Comparison of ENCODE assay signal across 19 cellular contexts in genomic region chr11:62482753-62483152, GRCh38.
DNase-seq lines count a peak whose midpoint lies in the region; ATAC-seq, FAIRE-seq and TF ChIP-seq lines count a peak whose summit lies in the region.
"Had no signal": no experiment of that assay in that cellular context is flagged by ENCODE, and none has a peak within 500 bp of the region (broad histone marks: within the 10 kb centered on the region; RNA-seq: fewer than 3 reads in every experiment).

No MANE protein-coding gene starts in this region.

- no peaks in the 10 kb centered on the region for H3K4me1 ChIP-seq in CD8-positive, alpha-beta T cell (ENCODE audit: insufficient read depth, low read length)
- H3K4me1 ChIP-seq in IMR-90 (ENCODE audit: control insufficient read depth, insufficient read depth, low read length) (peaks cover 12% of the 10 kb centered on the region), osteoblast (ENCODE audit: insufficient read depth, low read length) (peaks cover 12% of the 10 kb centered on the region)
- H3K4me1 ChIP-seq: BLaER1 had no signal

- no peak overlapping the region for H2AK5ac ChIP-seq in IMR-90 (ENCODE audit: low read depth, low read length)

- ATAC-seq in CD8-positive, alpha-beta T cell = no peak
- ATAC-seq in IMR-90 (ENCODE audit: low read depth) = no peak
- no peak for ATAC-seq in left ventricle myocardium superior
- ATAC-seq: GM12878 had no signal

- H3K27ac Mint-ChIP-seq in CD8-positive, alpha-beta T cell = peak overlapping the region; percentile 29
- peak overlapping the region; percentile 32 for H3K27ac Mint-ChIP-seq in mesothelial cell of epicardium
- H3K27ac Mint-ChIP-seq: CD14-positive monocyte; CD4-positive, alpha-beta memory T cell had no signal

- no peak for FAIRE-seq in frontal cortex (lab: Jason Lieb, UNC)
- FAIRE-seq: GM12878 had no signal

- no peaks in the 10 kb centered on the region for H3K9me3 Mint-ChIP-seq in CD8-positive, alpha-beta T cell
- H3K9me3 Mint-ChIP-seq in mesothelial cell of epicardium = no peaks in the 10 kb centered on the region
- H3K9me3 Mint-ChIP-seq: CD14-positive monocyte, H9 had no signal

- H3K79me1 ChIP-seq in IMR-90 (ENCODE audit: low read depth in 1 of 2, low read length in 2 of 2) = peaks cover 0 to 4% of the 10 kb centered on the region in 2 experiments; a peak in 1 of 4 replicates

- H3K18ac ChIP-seq in IMR-90 (ENCODE audit: low read depth, low read length) = no peak overlapping the region

- H2AFZ ChIP-seq in IMR-90 (replicated peaks; ENCODE audit: low read length, poor library complexity) (no peak overlapping the region), osteoblast (ENCODE audit: low read length) (no peak overlapping the region)

- no peak overlapping the region for H2BK5ac ChIP-seq in IMR-90 (ENCODE audit: low read depth, low read length, poor library complexity, severe bottlenecking)

- H3K9me1 ChIP-seq in IMR-90 (ENCODE audit: insufficient read depth, low read length) = peaks cover 6% of the 10 kb centered on the region; the same call in 1 of the 2 replicates

- no peaks in the 10 kb centered on the region for H3K27me3 Mint-ChIP-seq in CD8-positive, alpha-beta T cell (ENCODE audit: low read depth)
- no peaks in the 10 kb centered on the region for H3K27me3 Mint-ChIP-seq in mesothelial cell of epicardium (ENCODE audit: low read depth)

- H3K4me2 ChIP-seq in IMR-90 (ENCODE audit: low read depth, low read length) (no peak overlapping the region), osteoblast (ENCODE audit: insufficient read depth, low read length) (no peak overlapping the region)
- H3K4me2 ChIP-seq: BLaER1 had no signal

- no peak overlapping the region for H3K23ac ChIP-seq in IMR-90 (ENCODE audit: low read depth, low read length)

- no peak overlapping the region for H3K4me3 ChIP-seq in CD8-positive, alpha-beta T cell (ENCODE audit: low read depth, low read length)
- H3K4me3 ChIP-seq in IMR-90 (ENCODE audit: insufficient read depth, low read depth, low read length) = no peak overlapping the region
- no peak overlapping the region for H3K4me3 ChIP-seq in osteoblast (ENCODE audit: insufficient read depth, low read length)
- H3K4me3 ChIP-seq: BLaER1, GM12878 had no signal

- in situ Hi-C loops in IMR-90 (cut with MboI; ENCODE audit: low sequenced_read_pairs) = no loop called here

- no peaks in the 10 kb centered on the region for H3K36me3 ChIP-seq in CD8-positive, alpha-beta T cell (ENCODE audit: insufficient read depth, low read length)
- H3K36me3 ChIP-seq in IMR-90 (ENCODE audit: control insufficient read depth, insufficient read depth, low read length) (no peaks in the 10 kb centered on the region), osteoblast (ENCODE audit: insufficient read depth, low read length) (no peaks in the 10 kb centered on the region)
- H3K36me3 ChIP-seq: BLaER1 had no signal

- BruUV-seq in IMR-90 (replicated peaks; lab: Mats Ljungman, UMichigan) = no TSS peak

- TF ChIP-seq CTCF in CD8-positive, alpha-beta T cell (IDR thresholded peaks at IDR 0.05) = no peak
- TF ChIP-seq CTCF in IMR-90 (conservative IDR thresholded peaks at IDR 0.05; ENCODE audit: low read depth, low read length) (no peak), mesothelial cell of epicardium (IDR thresholded peaks at IDR 0.05; ENCODE audit: unreplicated experiment) (no peak), osteoblast (IDR thresholded peaks at IDR 0.05; ENCODE audit: extremely low read depth, low read depth, low read length) (no peak)

- intact Hi-C loops in CD8-positive, alpha-beta T cell (cut with DNase I, micrococcal nuclease) = loop anchor here in 1 of 2 experiments (10.0 kb wide), 1 partner anchor 58 kb away; no protein-coding TSS in a partner anchor
- intact Hi-C loops in IMR-90 (cut with micrococcal nuclease) = no loop called here
- intact Hi-C loops in left ventricle myocardium superior (cut with micrococcal nuclease) = no loop called here

- no peak for TF ChIP-seq POLR2A in IMR-90 (IDR thresholded peaks at IDR 0.05; ENCODE audit: low read depth, low read length)

- no peak overlapping the region for H3K14ac ChIP-seq in IMR-90 (replicated peaks; ENCODE audit: low read depth, low read length)

- no peak overlapping the region for H4K91ac ChIP-seq in IMR-90 (ENCODE audit: insufficient read depth, low read depth, low read length)

- peaks cover 7% of the 10 kb centered on the region for H3K4me1 Mint-ChIP-seq in CD8-positive, alpha-beta T cell (ENCODE audit: low read depth)
- H3K4me1 Mint-ChIP-seq in mesothelial cell of epicardium = peaks cover 42% of the 10 kb centered on the region

- WGBS in IMR-90 (ENCODE audit: extremely low coverage in 2 of 2, insufficient read length in 1 of 2), 2 experiments = 50% methylated on average over 1 of the region's 6 CpGs; no CpG with 5 or more reads in 1 of the 2 experiments

- no peak for DNase-seq in CD8-positive, alpha-beta T cell
- DNase-seq in IMR-90 (no peak), mesothelial cell of epicardium (ENCODE audit: low spot score in 2 of 2, unreplicated experiment in 2 of 2) (no peak), osteoblast (ENCODE audit: insufficient read length, low spot score, missing footprints) (peak; percentile 54), frontal cortex (ENCODE audit: low spot score in 2 of 2) (no peak), NCI-H510A treated with DMSO at 0.1 percent for 48 hours (lab: John Stamatoyannopoulos, UW) (no peak), left ventricle myocardium superior (no peak), hepatic stellate cell (ENCODE audit: low spot score) (no peak)
- DNase-seq: 8988T; CD4-positive, alpha-beta memory T cell; DMS 273 treated with DMSO at 0.1 percent for 48 hours; DMS53; DND-41; EL; GOT3; H9 had no signal

- no peaks in the 10 kb centered on the region for H3K79me2 ChIP-seq in osteoblast (ENCODE audit: insufficient read depth, low read length)

- no peaks in the 10 kb centered on the region for H3K27me3 ChIP-seq in CD8-positive, alpha-beta T cell (ENCODE audit: insufficient read depth, low read length)
- H3K27me3 ChIP-seq in IMR-90 (ENCODE audit: control insufficient read depth, insufficient read depth, low read length) = no peaks in the 10 kb centered on the region
- H3K27me3 ChIP-seq in osteoblast (ENCODE audit: insufficient read depth, low read length) = no peaks in the 10 kb centered on the region

- TF ChIP-seq RAD21 in IMR-90 (IDR thresholded peaks at IDR 0.05; ENCODE audit: low read length) = no peak

- dilution Hi-C loops in IMR-90 (cut with HindIII; ENCODE audit: low sequenced_read_pairs, unreplicated experiment) = no loop called here

- H3K4ac ChIP-seq in IMR-90 (ENCODE audit: low read depth, low read length) = no peak overlapping the region; the same call in 1 of the 2 replicates

- POLR2A ChIA-PET in CD8-positive, alpha-beta T cell (lab: Charles Lee) = no interaction called here
- POLR2A ChIA-PET in IMR-90 (lab: Charles Lee; ENCODE audit: unreplicated experiment) = interaction anchor here (0.6 kb wide), 1 partner anchor 57 kb away, joined by 12 read pairs; no protein-coding TSS in a partner anchor

- no peak overlapping the region for H3K56ac ChIP-seq in IMR-90 (ENCODE audit: extremely low read depth, insufficient read depth, low read length)

- peak overlapping the region; percentile 23 for H2AK9ac ChIP-seq in IMR-90 (replicated peaks; ENCODE audit: low read depth, low read length, poor library complexity)

- no peaks in the 10 kb centered on the region for H3K36me3 Mint-ChIP-seq in CD8-positive, alpha-beta T cell
- H3K36me3 Mint-ChIP-seq in mesothelial cell of epicardium = peaks cover 3% of the 10 kb centered on the region

- no peak overlapping the region for H3K4me3 Mint-ChIP-seq in CD8-positive, alpha-beta T cell
- no peak overlapping the region for H3K4me3 Mint-ChIP-seq in mesothelial cell of epicardium
- H3K4me3 Mint-ChIP-seq: CD4-positive, alpha-beta memory T cell; H9 had no signal

- H2BK120ac ChIP-seq in IMR-90 (ENCODE audit: low read depth, low read length) = no peak overlapping the region

- H4K20me1 ChIP-seq in IMR-90 (ENCODE audit: insufficient read depth, low read length) (no peaks in the 10 kb centered on the region), osteoblast (ENCODE audit: insufficient read depth, low read length) (no peaks in the 10 kb centered on the region)
- H4K20me1 ChIP-seq: BLaER1 had no signal

- H2BK20ac ChIP-seq in IMR-90 (ENCODE audit: low read depth, low read length) = no peak overlapping the region

- no peak overlapping the region for H4K8ac ChIP-seq in IMR-90 (ENCODE audit: low read depth in 2 of 2, low read length in 2 of 2)

- H2BK15ac ChIP-seq in IMR-90 (ENCODE audit: low read depth, low read length) = no peak overlapping the region

- H4K5ac ChIP-seq in IMR-90 (ENCODE audit: low read depth, low read length) = no peak overlapping the region

- H3K9ac ChIP-seq in IMR-90 (ENCODE audit: low read depth, low read length) = no peak overlapping the region
- H3K9ac ChIP-seq: BLaER1 had no signal

- no peak overlapping the region for H3K27ac ChIP-seq in CD8-positive, alpha-beta T cell (ENCODE audit: low read depth, low read length)
- H3K27ac ChIP-seq in IMR-90 (ENCODE audit: insufficient read depth, low read length) = no peak overlapping the region
- no peak overlapping the region for H3K27ac ChIP-seq in osteoblast (ENCODE audit: low read depth, low read length)
- H3K27ac ChIP-seq: BLaER1 had no signal

- H3K9me3 ChIP-seq in CD8-positive, alpha-beta T cell (ENCODE audit: low read length) = no peaks in the 10 kb centered on the region
- H3K9me3 ChIP-seq in IMR-90 (ENCODE audit: control insufficient read depth, insufficient read depth, low read length) (no peaks in the 10 kb centered on the region), osteoblast (ENCODE audit: low read depth, low read length) (no peaks in the 10 kb centered on the region)
- H3K9me3 ChIP-seq: BLaER1 had no signal

- CTCF ChIA-PET in CD8-positive, alpha-beta T cell (lab: Charles Lee) = interaction anchor here (0.6 to 1.1 kb wide), 2 partner anchors 14 to 58 kb away, joined by 4 read pairs; no protein-coding TSS in a partner anchor
- CTCF ChIA-PET in IMR-90 (lab: Yijun Ruan, JAX) = no interaction called here

TF ChIP-seq in IMR-90, 13 proteins besides CTCF, POLR2A, EP300 and RAD21:
- TF ChIP-seq FOS (IDR thresholded peaks at IDR 0.05; ENCODE audit: low read depth, low read length) (no peak), RCOR1 (IDR thresholded peaks at IDR 0.05; ENCODE audit: insufficient replicate concordance, low read length) (no peak), BHLHE40 (IDR thresholded peaks at IDR 0.05; ENCODE audit: low read depth, low read length) (no peak), USF2 (IDR thresholded peaks at IDR 0.05; ENCODE audit: low read depth, low read length) (no peak)
